In genomic region chr2:184558713-184559464, GRCh38 we compare ENCODE assay signal across 18 cellular contexts. TPM values are rescaled to one million over a fixed set of nuclear protein-coding genes. Genes with fewer than 3 reads are reported as not detected.
"Had no signal": no experiment of that assay in that cellular context is flagged by ENCODE, and none has a peak within 500 bp of the region (broad histone marks: within the 10 kb centered on the region; RNA-seq: fewer than 3 reads in every experiment).

No MANE protein-coding gene starts in this region.

- H3K36me3 ChIP-seq: left ventricle myocardium inferior had no signal

- ATAC-seq: effector memory CD8-positive, alpha-beta T cell had no signal

- H3K4me3 ChIP-seq: left ventricle myocardium inferior had no signal

- H3K4me1 ChIP-seq: left ventricle myocardium inferior had no signal

- H3K27ac ChIP-seq: epithelial cell of prostate, left ventricle myocardium inferior had no signal

- DNase-seq: activated CD4-positive, CD25-positive, alpha-beta regulatory T cell treated with anti-CD3 and anti-CD28 coated beads, Interleukin-2, amount 50 U/mL, for 72 hours; activated naive CD4-positive, alpha-beta T cell; activated naive CD8-positive, alpha-beta T cell treated with anti-CD3 and anti-CD28 coated beads, Interleukin-2, amount 10 ng/mL, durations not matched to agents 7 days and 5 days; anterior cingulate cortex; dermis blood vessel endothelial cell; effector memory CD8-positive, alpha-beta T cell; hippocampal formation; left ventricle myocardium inferior; naive B cell; stimulated activated CD4-positive, alpha-beta T cell treated with anti-CD3 and anti-CD28 coated beads, Interleukin-4, amount 100 ng/mL, for 24 hours; stimulated activated naive CD4-positive, alpha-beta T cell; substantia nigra; trophoblast cell had no signal

- H3K9me3 ChIP-seq: left ventricle myocardium inferior had no signal

RNA-seq across cellular contexts. Expression of gene ZNF804A, which starts 39.4 kb away (rescaled TPM):
- total RNA-seq: activated CD8-positive, alpha-beta memory T cell treated with anti-CD3 and anti-CD28 coated beads for 36 hours; activated T-helper 1 cell treated with anti-CD3 and anti-CD28 coated beads, Interleukin-12 subunit alpha, Interleukin-12 subunit beta, Interleukin-2, Interleukin-4 antibody, amounts not matched to agents 30 ng/mL and 10 ng/mL and 1 ng/mL, durations not matched to agents 14 hours and 24 hours and 36 hours; bronchial epithelial cell; chondrocyte; dermis blood vessel endothelial cell; left ventricle myocardium inferior had no signal
